1 cellular context compared by ENCODE assay signal in genomic region chr2:71130325-71131260, GRCh38.
TF ChIP-seq lines count a peak whose summit lies in the region.

MPHOSPH10 (plus strand) TSS chr2:71130634; CDS start chr2:71130666, 32 bp downstream.

TF ChIP-seq in K562, 482 proteins besides CTCF, POLR2A, EP300 and RAD21 (continued from another document and continues in another):
- no peak for TF ChIP-seq AFF1 (IDR thresholded peaks at IDR 0.05; ENCODE audit: low read depth in 1 of 2, partially characterized antibody in 2 of 2)
- no peak for TF ChIP-seq ZNF41 (CRISPR knock-in tag; conservative IDR thresholded peaks at IDR 0.05)
- no peak for TF ChIP-seq ZNF280A (IDR thresholded peaks at IDR 0.05; ENCODE audit: low read depth, partially characterized antibody)
- TF ChIP-seq RCOR1 (IDR thresholded peaks at IDR 0.05; ENCODE audit: borderline replicate concordance in 1 of 2, low read depth in 2 of 2, low read length in 2 of 2): peak; percentile 18 to 77; a peak in 2 of 4 replicates
- peak; percentile 54; the same call in 1 of the 2 replicates for TF ChIP-seq JUND (IDR thresholded peaks at IDR 0.05; ENCODE audit: borderline replicate concordance, low read depth, low read length)
- no peak; the same call in 2 of the 3 replicates for TF ChIP-seq JUND (tag; IDR thresholded peaks at IDR 0.05; ENCODE audit: borderline replicate concordance, low read depth, low read length)
- TF ChIP-seq ZFP91 (CRISPR knock-in tag; IDR thresholded peaks at IDR 0.05): no peak
- TF ChIP-seq ZNF140 (CRISPR knock-in tag; IDR thresholded peaks at IDR 0.05): no peak
- no peak for TF ChIP-seq ZNF280B (CRISPR knock-in tag; IDR thresholded peaks at IDR 0.05)
- TF ChIP-seq HMBOX1 (IDR thresholded peaks at IDR 0.05): no peak
- no peak for TF ChIP-seq ZNF3 (CRISPR knock-in tag; IDR thresholded peaks at IDR 0.05)
- no peak for TF ChIP-seq ZNF318 (IDR thresholded peaks at IDR 0.05; ENCODE audit: borderline replicate concordance in 1 of 2, low read depth in 1 of 2)
- no peak for TF ChIP-seq ZNF764 (CRISPR knock-in tag; IDR thresholded peaks at IDR 0.05; ENCODE audit: low read depth)
- TF ChIP-seq CAMTA2 (CRISPR knock-in tag; conservative IDR thresholded peaks at IDR 0.05): no peak
- no peak for TF ChIP-seq ZNF695 (CRISPR knock-in tag; IDR thresholded peaks at IDR 0.05)
- TF ChIP-seq REST (CRISPR knock-in tag; IDR thresholded peaks at IDR 0.05; ENCODE audit: low read depth): 0 out of 2 replicates have a peak, but pooled peaks have one; percentile 31
- TF ChIP-seq ZNF253 (CRISPR knock-in tag; conservative IDR thresholded peaks at IDR 0.05): no peak
- peak; percentile 100 for TF ChIP-seq GABPA (tag; conservative IDR thresholded peaks at IDR 0.05; ENCODE audit: low read depth)
- TF ChIP-seq ZNF76 (CRISPR knock-in tag; IDR thresholded peaks at IDR 0.05; ENCODE audit: borderline replicate concordance): no peak
- TF ChIP-seq ZC3H8 (IDR thresholded peaks at IDR 0.05): no peak
- TF ChIP-seq MTF1 (CRISPR knock-in tag; IDR thresholded peaks at IDR 0.05; ENCODE audit: borderline replicate concordance): no peak
- TF ChIP-seq ZNF584 (CRISPR knock-in tag; IDR thresholded peaks at IDR 0.05; ENCODE audit: low read depth): 0 out of 2 replicates have a peak, but pooled peaks have one; percentile 33
- TF ChIP-seq SLC30A9 (CRISPR knock-in tag; IDR thresholded peaks at IDR 0.05): no peak
- TF ChIP-seq ZBTB11 (CRISPR knock-in tag; IDR thresholded peaks at IDR 0.05): peak; percentile 97 to 100 (median 99)
